In the genomic region with DNA sequence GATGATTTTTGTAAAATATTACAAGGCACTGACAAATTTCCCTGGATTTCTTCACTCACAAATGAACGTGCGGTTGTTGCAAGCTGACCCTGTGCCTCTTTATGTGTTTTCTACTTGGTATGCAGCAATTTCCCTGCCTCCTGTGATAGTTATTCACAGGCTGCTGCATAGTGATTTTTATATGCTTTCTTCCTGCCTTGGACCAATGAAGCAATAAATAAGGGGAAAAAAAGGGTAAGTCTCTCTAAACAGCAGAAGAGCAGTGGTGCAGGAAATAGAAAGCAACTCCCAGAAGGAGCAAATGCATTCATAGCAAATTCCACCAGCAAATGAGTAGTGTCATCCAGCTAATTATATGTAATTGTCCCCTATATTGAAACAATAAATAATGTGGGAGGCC, we compare ENCODE assay signal across 25 cellular contexts.
"Had no signal": no experiment of that assay in that cellular context is flagged by ENCODE, and none has a peak within 500 bp of the region (broad histone marks: within the 10 kb centered on the region; RNA-seq: fewer than 3 reads in every experiment).

No MANE protein-coding gene starts in this region.

- H3K36me3 ChIP-seq: brain microvascular endothelial cell, esophagus squamous epithelium, gastroesophageal sphincter, WERI-Rb-1 had no signal

- H3K9me3 ChIP-seq: esophagus squamous epithelium, gastroesophageal sphincter had no signal

- H3K4me1 ChIP-seq: esophagus squamous epithelium, gastroesophageal sphincter had no signal

- H3K27ac ChIP-seq: brain microvascular endothelial cell, coronary artery, dorsolateral prefrontal cortex, esophagus squamous epithelium, gastroesophageal sphincter, WERI-Rb-1 had no signal

- DNase-seq: activated B cell treated with CpG ODN at 0.5 μM for 24 hours; activated CD4-positive, alpha-beta T cell treated with anti-CD3 and anti-CD28 coated beads for 48 hours; activated CD4-positive, alpha-beta T cell treated with anti-CD3 and anti-CD28 coated beads, Interleukin-2, amount 50 U/mL, for 1 hour; activated CD4-positive, alpha-beta T cell treated with anti-CD3 and anti-CD28 coated beads, Interleukin-2, amount 50 U/mL, for 48 hours; activated CD8-positive, alpha-beta memory T cell treated with anti-CD3 and anti-CD28 coated beads for 24 hours; activated CD8-positive, alpha-beta T cell treated with anti-CD3 and anti-CD28 coated beads for 36 hours; activated effector memory CD4-positive, alpha-beta T cell treated with Interleukin-2 at 50 U/mL for 16 hours; activated gamma-delta T cell treated with Interleukin-2 at 50 U/mL for 16 hours; activated naive CD4-positive, alpha-beta T cell treated with anti-CD3 and anti-CD28 coated beads, Interleukin-2, amount 50 U/mL, for 16 hours; activated naive CD4-positive, alpha-beta T cell treated with Interleukin-2 at 50 U/mL for 16 hours; activated T-cell treated with anti-CD3 and anti-CD28 coated beads, Interleukin-2, amount 50 U/mL, for 4 hours; amniotic stem cell; anterior cingulate cortex; brain microvascular endothelial cell; dorsolateral prefrontal cortex; effector CD4-positive, alpha-beta T cell; effector memory CD8-positive, alpha-beta T cell; esophagus squamous epithelium; foreskin melanocyte; T-helper 1 cell; T-helper 17 cell; T1000; WERI-Rb-1 had no signal

- H3K4me3 ChIP-seq: coronary artery, dorsolateral prefrontal cortex, esophagus squamous epithelium, gastroesophageal sphincter had no signal

- H3K27me3 ChIP-seq: brain microvascular endothelial cell, esophagus squamous epithelium, gastroesophageal sphincter had no signal
